ENCODE assay signal across 31 cellular contexts in genomic region chr13:44266305-44266704, GRCh38.
"Had no signal": no experiment of that assay in that cellular context is flagged by ENCODE, and none has a peak within 500 bp of the region (broad histone marks: within the 10 kb centered on the region; RNA-seq: fewer than 3 reads in every experiment).

No MANE protein-coding gene starts in this region.

- H3K4me3 Mint-ChIP-seq: activated CD8-positive, alpha-beta T cell treated with anti-CD3 and anti-CD28 coated beads for 36 hours; activated naive CD8-positive, alpha-beta T cell treated with anti-CD3 and anti-CD28 coated beads, Interleukin-2, amount 10 ng/mL, durations not matched to agents 7 days and 5 days; activated T-cell treated with anti-CD3 and anti-CD28 coated beads, Interleukin-2, amount 50 U/mL, for 72 hours; activated T-helper 17 cell treated with anti-CD3 and anti-CD28 coated beads, Interleukin-2, amount 50 U/mL, for 72 hours had no signal

- ATAC-seq: activated CD8-positive, alpha-beta T cell treated with anti-CD3 and anti-CD28 coated beads for 36 hours; activated T-cell treated with anti-CD3 and anti-CD28 coated beads, Interleukin-2, amount 50 U/mL, for 72 hours; activated T-helper 17 cell treated with anti-CD3 and anti-CD28 coated beads, Interleukin-2, amount 50 U/mL, for 72 hours had no signal

- H3K4me1 Mint-ChIP-seq: activated naive CD8-positive, alpha-beta T cell treated with anti-CD3 and anti-CD28 coated beads, Interleukin-2, amount 10 ng/mL, durations not matched to agents 7 days and 5 days; activated T-helper 17 cell treated with anti-CD3 and anti-CD28 coated beads, Interleukin-2, amount 50 U/mL, for 72 hours had no signal

- H3K4me3 ChIP-seq: ascending aorta had no signal

- H3K9me3 Mint-ChIP-seq: activated CD8-positive, alpha-beta T cell treated with anti-CD3 and anti-CD28 coated beads for 36 hours; activated T-helper 17 cell treated with anti-CD3 and anti-CD28 coated beads, Interleukin-2, amount 50 U/mL, for 72 hours had no signal

- H3K9me3 ChIP-seq: ascending aorta had no signal

- H3K27ac Mint-ChIP-seq: activated CD8-positive, alpha-beta T cell treated with anti-CD3 and anti-CD28 coated beads for 36 hours; activated naive CD8-positive, alpha-beta T cell treated with anti-CD3 and anti-CD28 coated beads, Interleukin-2, amount 10 ng/mL, durations not matched to agents 7 days and 5 days; activated T-cell treated with anti-CD3 and anti-CD28 coated beads, Interleukin-2, amount 50 U/mL, for 72 hours; activated T-helper 17 cell treated with anti-CD3 and anti-CD28 coated beads, Interleukin-2, amount 50 U/mL, for 72 hours had no signal

- H3K27me3 ChIP-seq: ascending aorta had no signal

- DNase-seq: activated CD4-positive, alpha-beta T cell treated with anti-CD3 and anti-CD28 coated beads for 1 hour; activated CD4-positive, alpha-beta T cell treated with anti-CD3 and anti-CD28 coated beads for 48 hours; activated CD4-positive, CD25-positive, alpha-beta regulatory T cell; activated CD8-positive, alpha-beta T cell treated with anti-CD3 and anti-CD28 coated beads for 36 hours; activated effector memory CD4-positive, alpha-beta T cell treated with anti-CD3 and anti-CD28 coated beads, Interleukin-2, amount 50 U/mL, for 16 hours; activated naive CD4-positive, alpha-beta T cell; activated naive CD4-positive, alpha-beta T cell treated with anti-CD3 and anti-CD28 coated beads, Interleukin-2, amount 50 U/mL, for 16 hours; activated naive CD8-positive, alpha-beta T cell treated with anti-CD3 and anti-CD28 coated beads, Interleukin-2, amount 10 ng/mL, durations not matched to agents 7 days and 5 days; activated T-cell treated with anti-CD3 and anti-CD28 coated beads, Interleukin-2, amount 50 U/mL, for 1 hour; activated T-cell treated with anti-CD3 and anti-CD28 coated beads, Interleukin-2, amount 50 U/mL, for 72 hours; amygdala; Kasumi-1; MM.1S; MV-4-11; NCI-H1092; NCI-H1417; NCI-H146; NCI-H1930; NCI-H2081 treated with DMSO at 0.1 percent for 48 hours; NCI-H345; NCI-H524 treated with DMSO at 0.1 percent for 48 hours; NCI-H748 treated with DMSO at 0.1 percent for 48 hours; NK-92 treated with Interleukin-12 subunit alpha and Interleukin-12 subunit beta, amount 100 ng/mL, for 24 hours; Right ventricle myocardium superior; SW 1271; T-helper 1 cell; T-helper 2 cell; T-helper 9 cell had no signal

- H3K36me3 ChIP-seq: ascending aorta had no signal

- H3K27ac ChIP-seq: ascending aorta, VCaP had no signal
